In the genomic region with DNA sequence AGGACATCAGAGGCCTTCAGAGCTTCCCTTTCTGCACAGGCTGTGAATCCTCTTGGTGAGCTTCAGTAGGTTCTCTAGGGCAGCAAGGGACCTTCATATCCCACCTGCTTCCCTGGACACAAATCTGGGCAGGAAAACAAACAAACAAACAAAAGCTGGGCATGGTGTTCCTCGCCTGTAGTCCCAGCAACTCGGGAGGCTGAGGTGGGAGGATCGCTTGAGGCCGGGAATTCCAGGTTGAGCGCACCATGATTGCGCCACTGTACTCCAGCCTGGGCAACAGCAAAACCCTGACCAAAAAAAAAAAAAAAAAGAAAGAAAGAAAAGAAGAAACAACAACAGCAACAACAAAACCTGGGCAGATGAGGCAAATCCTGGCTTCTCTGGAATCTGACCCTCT, we compare ENCODE assay signal across 23 cellular contexts.
"Had no signal": no experiment of that assay in that cellular context is flagged by ENCODE, and none has a peak within 500 bp of the region (broad histone marks: within the 10 kb centered on the region; RNA-seq: fewer than 3 reads in every experiment).

No MANE protein-coding gene starts in this region.

- H3K4me1 ChIP-seq: SJSA1 had no signal

- DNase-seq: IMR-90, Karpas-422, KG1, MG63, NCI-H1092, NCI-H1105 treated with DMSO at 0.1 percent for 48 hours, NCI-H1417 treated with DMSO at 0.1 percent for 48 hours, NCI-H146, NCI-H1694 treated with DMSO at 0.1 percent for 48 hours, NCI-H1930, NCI-H2081, NCI-H2107, NCI-H2227 treated with DMSO at 0.1 percent for 48 hours, NCI-H524, NCI-H526 treated with DMSO at 0.1 percent for 48 hours, NCI-H748 treated with DMSO at 0.1 percent for 48 hours, Right ventricle myocardium superior, RPMI8226, SIG-M5 had no signal

- H3K27me3 ChIP-seq: MG63, SJSA1 had no signal

- H3K9me3 ChIP-seq: MG63, SJSA1 had no signal

- ATAC-seq: HepG2 had no signal

- H3K36me3 ChIP-seq: MG63, SJSA1 had no signal

- H3K4me3 ChIP-seq: MG63, SJSA1, SK-N-MC had no signal

- FAIRE-seq: HepG2, RCC 7860 had no signal

- H3K27ac ChIP-seq: SJSA1, SK-N-MC had no signal
